Comparison of ENCODE assay signal across 18 cellular contexts in the genomic region with DNA sequence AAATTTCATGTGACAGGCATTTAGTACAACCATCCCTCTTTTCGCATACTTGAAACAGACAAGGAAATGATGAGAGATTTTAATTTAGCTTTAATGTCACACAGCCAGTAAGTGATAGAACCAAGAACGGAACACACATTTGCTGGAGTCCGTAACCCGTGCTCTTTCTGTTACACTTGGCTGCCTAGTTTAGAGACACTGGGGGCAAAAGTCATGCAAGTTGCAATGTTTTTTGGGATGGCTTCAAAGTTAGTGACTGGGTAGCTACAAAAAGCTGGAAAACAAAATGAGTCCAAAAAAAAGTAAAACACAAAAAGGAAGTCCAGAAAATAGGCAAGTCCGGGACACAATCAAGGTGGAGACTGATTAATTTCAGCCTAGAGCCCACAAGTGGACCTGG. TPM values are rescaled to one million over a fixed set of nuclear protein-coding genes. Genes with fewer than 3 reads are reported as not detected.
DNase-seq lines count a peak whose midpoint lies in the region; ATAC-seq and TF ChIP-seq lines count a peak whose summit lies in the region.
"Had no signal": no experiment of that assay in that cellular context is flagged by ENCODE, and none has a peak within 500 bp of the region (broad histone marks: within the 10 kb centered on the region; RNA-seq: fewer than 3 reads in every experiment).

No MANE protein-coding gene starts in this region.

- DNase-seq in breast epithelium (ENCODE audit: low spot score in 2 of 2) = no peak
- DNase-seq in mammary epithelial cell = no peak
- DNase-seq in right atrium auricular region (ENCODE audit: low spot score) = no peak
- no peak for DNase-seq in psoas muscle
- no peak for DNase-seq in transverse colon
- DNase-seq in stimulated activated CD4-positive, alpha-beta T cell treated with anti-CD3 and anti-CD28 coated beads, Interleukin-2, amount 100 ng/mL, for 48 hours = no peak
- DNase-seq in activated CD4-positive, CD25-positive, alpha-beta regulatory T cell (lab: John Stamatoyannopoulos, UW) = no peak
- DNase-seq in GM13977 (ENCODE audit: low spot score) = no peak
- DNase-seq: 8988T; activated CD4-positive, CD25-positive, alpha-beta regulatory T cell treated with anti-CD3 and anti-CD28 coated beads, Interleukin-2, amount 50 U/mL, for 72 hours; activated naive CD8-positive, alpha-beta T cell treated with anti-CD3 and anti-CD28 coated beads, Interleukin-2, amount 50 U/mL, for 24 hours; lower lobe of right lung; naive B cell; NCI-H2171; NCI-H748 treated with DMSO at 0.1 percent for 48 hours; PC-9; T-helper 9 cell had no signal

- no peaks in the 10 kb centered on the region for H3K27me3 ChIP-seq in breast epithelium
- peaks cover 3% of the 10 kb centered on the region for H3K27me3 ChIP-seq in mammary epithelial cell (ENCODE audit: insufficient read depth, low read length)
- no peaks in the 10 kb centered on the region for H3K27me3 ChIP-seq in right atrium auricular region
- peaks cover 0 to 32% (median 2%) of the 10 kb centered on the region in 3 donors for H3K27me3 ChIP-seq in psoas muscle (ENCODE audit: insufficient read depth in 3 of 3, low read length in 2 of 3)
- peaks cover 6% of the 10 kb centered on the region for H3K27me3 ChIP-seq in transverse colon
- H3K27me3 ChIP-seq: BLaER1 treated with 17β-estradiol and CSF1 and Interleukin-3, amounts not matched to agents 10 nM and 100 nM had no signal

- no peak for ATAC-seq in psoas muscle
- ATAC-seq: lower lobe of right lung had no signal

- peak overlapping the region; percentile 20 to 35 (median 25) for H3K4me3 ChIP-seq in breast epithelium
- no peak overlapping the region for H3K4me3 ChIP-seq in mammary epithelial cell (replicated peaks in 1 of 3; ENCODE audit: insufficient read depth in 1 of 3, low read depth in 2 of 3, low read length in 3 of 3)
- peak overlapping the region in 1 of 2 donors; percentile 13 for H3K4me3 ChIP-seq in right atrium auricular region
- H3K4me3 ChIP-seq in psoas muscle = peak overlapping the region; percentile 2
- H3K4me3 ChIP-seq in transverse colon = peak overlapping the region in 1 of 4 donors; percentile 24
- H3K4me3 ChIP-seq: BLaER1 treated with 17β-estradiol and CSF1 and Interleukin-3, amounts not matched to agents 10 nM and 100 nM; lower lobe of right lung; PC-9 had no signal

- no peak for TF ChIP-seq EP300 in transverse colon (IDR thresholded peaks at IDR 0.05; ENCODE audit: low read depth)

- H3K4me1 ChIP-seq in breast epithelium (no peaks in the 10 kb centered on the region), mammary epithelial cell (ENCODE audit: insufficient read depth, low read length) (peaks cover 13% of the 10 kb centered on the region), right atrium auricular region (peaks cover 0 to 59% of the 10 kb centered on the region in 2 donors), psoas muscle (no peaks in the 10 kb centered on the region), transverse colon (peaks cover 0 to 36% (median 9%) of the 10 kb centered on the region in 4 donors)

- in situ Hi-C loops in mammary epithelial cell (cut with MboI; ENCODE audit: low sequenced_read_pairs in 2 of 2) (no loop called here), transverse colon (cut with MboI; ENCODE audit: low pct_ligation_motif_present in 1 of 4, low pct_unique_long_range_greater_than_20kb in 1 of 4, low sequenced_read_pairs in 3 of 4) (no loop called here), GM13977 (cut with MboI; ENCODE audit: low pct_unique_long_range_greater_than_20kb, low sequenced_read_pairs, unreplicated experiment) (no loop called here)

- TF ChIP-seq POLR2A in breast epithelium (IDR thresholded peaks at IDR 0.05) (no peak), transverse colon (IDR thresholded peaks at IDR 0.05) (no peak)

- H3K9ac ChIP-seq in mammary epithelial cell (ENCODE audit: insufficient read depth, low read length) = no peak overlapping the region
- H3K9ac ChIP-seq: BLaER1 treated with 17β-estradiol and CSF1 and Interleukin-3, amounts not matched to agents 10 nM and 100 nM had no signal

- TF ChIP-seq CTCF in breast epithelium (IDR thresholded peaks at IDR 0.05) (no peak), mammary epithelial cell (conservative IDR thresholded peaks at IDR 0.05 in 1 of 2, IDR thresholded peaks at IDR 0.05 in 1 of 2; ENCODE audit: extremely low read depth in 1 of 2, insufficient read depth in 1 of 2, low read depth in 1 of 2, low read length in 2 of 2) (no peak), right atrium auricular region (IDR thresholded peaks at IDR 0.05) (no peak), psoas muscle (IDR thresholded peaks at IDR 0.05) (no peak), transverse colon (IDR thresholded peaks at IDR 0.05) (no peak), GM13977 (IDR thresholded peaks at IDR 0.05; ENCODE audit: extremely low read depth, insufficient read depth, missing control alignments) (no peak)

- peak overlapping the region in 1 of 2 donors; percentile 70 for H3K27ac ChIP-seq in breast epithelium
- no peak overlapping the region for H3K27ac ChIP-seq in mammary epithelial cell (ENCODE audit: insufficient read depth, low read depth, low read length)
- H3K27ac ChIP-seq in right atrium auricular region = peak overlapping the region; percentile 34 to 99
- no peak overlapping the region for H3K27ac ChIP-seq in psoas muscle
- H3K27ac ChIP-seq in transverse colon = peak overlapping the region; percentile 36 to 97 (median 66)
- H3K27ac ChIP-seq: BLaER1 treated with 17β-estradiol and CSF1 and Interleukin-3, amounts not matched to agents 10 nM and 100 nM; lower lobe of right lung; PC-9 had no signal

- CTCF ChIA-PET in mammary epithelial cell (lab: Charles Lee; ENCODE audit: low non-redundant PET) = no interaction called here

- no peak overlapping the region for H2AFZ ChIP-seq in mammary epithelial cell (ENCODE audit: low read depth, low read length)
- H2AFZ ChIP-seq: PC-9 had no signal

- dilution Hi-C loops in mammary epithelial cell (cut with HindIII; ENCODE audit: low sequenced_read_pairs) = no loop called here

- BruUV-seq in mammary epithelial cell (replicated peaks; lab: Mats Ljungman, UMichigan) = no TSS peak

- H3K9me3 ChIP-seq in breast epithelium (no peaks in the 10 kb centered on the region), mammary epithelial cell (replicated peaks; ENCODE audit: insufficient read depth, low read length) (no peaks in the 10 kb centered on the region), right atrium auricular region (no peaks in the 10 kb centered on the region), psoas muscle (no peaks in the 10 kb centered on the region), transverse colon (no peaks in the 10 kb centered on the region)
- H3K9me3 ChIP-seq: lower lobe of right lung had no signal

- H3K79me2 ChIP-seq in mammary epithelial cell (ENCODE audit: insufficient read depth, low read length) = no peaks in the 10 kb centered on the region

- H4K20me1 ChIP-seq in mammary epithelial cell (ENCODE audit: insufficient read depth, low read length) = no peaks in the 10 kb centered on the region
- H4K20me1 ChIP-seq: BLaER1 treated with 17β-estradiol and CSF1 and Interleukin-3, amounts not matched to agents 10 nM and 100 nM had no signal

- no peak overlapping the region for H3K4me2 ChIP-seq in mammary epithelial cell (ENCODE audit: insufficient read depth, low read depth, low read length)
- H3K4me2 ChIP-seq: PC-9 had no signal

- intact Hi-C loops in breast epithelium (cut with DNase I; ENCODE audit: low total_unique reads) = no loop called here
- intact Hi-C loops in mammary epithelial cell (cut with micrococcal nuclease) = no loop called here
- intact Hi-C loops in psoas muscle (cut with DNase I) = no loop called here
- intact Hi-C loops in transverse colon (cut with DNase I; ENCODE audit: low total_unique reads) = no loop called here

- H3K36me3 ChIP-seq in breast epithelium (no peaks in the 10 kb centered on the region), mammary epithelial cell (ENCODE audit: insufficient read depth, low read length) (no peaks in the 10 kb centered on the region), right atrium auricular region (peaks cover 23% of the 10 kb centered on the region), psoas muscle (ENCODE audit: insufficient read depth in 1 of 2, low read depth in 1 of 2) (no peaks in the 10 kb centered on the region), transverse colon (no peaks in the 10 kb centered on the region)
- H3K36me3 ChIP-seq: BLaER1 treated with 17β-estradiol and CSF1 and Interleukin-3, amounts not matched to agents 10 nM and 100 nM; lower lobe of right lung had no signal

- WGBS in mammary epithelial cell (ENCODE audit: low coverage, missing lambda C conversion rate) = 98% methylated on average over 5 of the region's 5 CpGs
- 34 to 53% (median 37%) methylated on average over 5 of the region's 5 CpGs for WGBS in psoas muscle, 3 donors
- WGBS in transverse colon (ENCODE audit: low coverage in 1 of 2), 2 donors = 57 to 59% methylated on average over 5 of the region's 5 CpGs

RNA-seq across cellular contexts. Expression of a gene that starts 5.9 kb away (rescaled TPM):
- 100 to 1,000 TPM in 2 of 3 donors, 10 to 100 TPM in 1; 60.3 to 288 (median 154) TPM for total RNA-seq in breast epithelium
- total RNA-seq in mammary epithelial cell = 10 to 100 TPM in 1 of 2 donors, 1 to 10 TPM in 1; 8.0 to 21.3 TPM
- polyA plus RNA-seq in mammary epithelial cell = 3.7 TPM
- 13.8 TPM for polyA minus RNA-seq in mammary epithelial cell
- 100 to 1,000 TPM in 1 of 2 donors, 10 to 100 TPM in 1; 95.1 to 112 TPM for total RNA-seq in right atrium auricular region
- total RNA-seq in psoas muscle = 10 to 100 TPM; 12.0 to 31.8 (median 23.8) TPM
- 10 to 100 TPM; 13.1 to 23.7 (median 15.9) TPM for polyA plus RNA-seq in psoas muscle
- 100 to 1,000 TPM in 1 of 4 donors, 10 to 100 TPM in 3; 42.7 to 133 (median 63.5) TPM for total RNA-seq in transverse colon
- total RNA-seq: PC-9 had no signal

Comparison
In these comparisons a context has a peak if more than half of its experiments do, and no peak if none do; other contexts are left out.
1. H3K4me3 ChIP-seq: peak in breast epithelium (3 of 3) and psoas muscle (single experiment); none in mammary epithelial cell (0 of 3).
2. H3K27ac ChIP-seq: peak in right atrium auricular region (2 of 2) and transverse colon (4 of 4); none in mammary epithelial cell (single experiment) and psoas muscle (single experiment).